In the genomic region with DNA sequence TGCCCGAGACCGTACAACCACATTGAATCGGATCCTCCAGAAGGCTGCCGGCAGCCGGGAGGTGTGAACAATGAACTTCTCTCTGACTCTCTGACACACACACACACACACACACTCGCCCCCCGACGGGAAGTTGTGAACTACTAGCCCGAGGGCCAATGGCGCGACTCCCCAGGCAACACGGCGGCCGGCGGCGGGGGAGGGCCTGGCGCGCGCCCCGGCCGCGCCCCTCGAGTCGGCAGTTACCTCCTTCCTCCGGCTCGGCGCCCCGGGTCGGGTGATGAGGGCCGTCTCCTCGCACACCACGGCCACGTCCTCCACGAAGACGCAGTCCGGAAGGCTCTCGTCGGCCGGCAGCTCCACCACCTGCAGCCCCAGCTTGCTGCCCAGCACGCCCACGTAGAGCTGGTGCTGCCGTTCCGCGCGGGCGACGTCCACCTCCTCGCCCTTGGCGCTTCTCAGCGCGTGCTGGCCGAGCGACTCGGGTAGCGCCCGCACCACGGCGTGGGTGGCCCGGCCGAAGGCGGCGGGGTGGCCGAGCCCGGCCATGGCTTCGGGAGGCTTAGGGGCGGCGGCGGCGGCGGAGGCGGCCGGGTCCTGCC, we compare ENCODE assay signal across 9 cellular contexts. TPM values are rescaled to one million over a fixed set of nuclear protein-coding genes. Genes with fewer than 3 reads are reported as not detected.
DNase-seq lines count a peak whose midpoint lies in the region; FAIRE-seq and TF ChIP-seq lines count a peak whose summit lies in the region.
"Had no signal": no experiment of that assay in that cellular context is flagged by ENCODE, and none has a peak within 500 bp of the region (broad histone marks: within the 10 kb centered on the region; RNA-seq: fewer than 3 reads in every experiment).

No MANE protein-coding gene starts in this region.

- FAIRE-seq in D721Med (lab: Jason Lieb, UNC) = no peak
- FAIRE-seq in keratinocyte (lab: Jason Lieb, UNC) = no peak
- FAIRE-seq: TTC549 had no signal

- H2AFZ ChIP-seq in keratinocyte (ENCODE audit: control insufficient read depth, low read length) = peak overlapping the region; percentile 97

- H3K27me3 ChIP-seq in HUES6 (ENCODE audit: control insufficient read depth, insufficient read depth, low read length) (peaks cover 31% of the 10 kb centered on the region), SJSA1 (replicated peaks) (no peaks in the 10 kb centered on the region), keratinocyte (ENCODE audit: control insufficient read depth, extremely low read depth, insufficient read depth, low read length) (no peaks in the 10 kb centered on the region)

- H3K27ac ChIP-seq in HUES6 (ENCODE audit: low read depth, low read length) = no peak overlapping the region
- H3K27ac ChIP-seq in SJSA1 = peak overlapping the region; percentile 81
- H3K27ac ChIP-seq in keratinocyte (ENCODE audit: control insufficient read depth, insufficient read depth, low read length) = no peak overlapping the region
- peak overlapping the region in 19 of 21 experiments; percentile 6 to 88 (median 64) for H3K27ac ChIP-seq in skin epidermis

- H3K79me2 ChIP-seq in keratinocyte (ENCODE audit: control insufficient read depth, insufficient read depth, low read length) = no peaks in the 10 kb centered on the region

- H3K9ac ChIP-seq in HUES6 (ENCODE audit: low read length) (peak overlapping the region; percentile 82), keratinocyte (ENCODE audit: control insufficient read depth, extremely low read depth, insufficient read depth, low read length) (peak overlapping the region; percentile 56)

- H3K36me3 ChIP-seq in HUES6 (ENCODE audit: control insufficient read depth, insufficient read depth, low read length) (no peaks in the 10 kb centered on the region), SJSA1 (peaks cover 35% of the 10 kb centered on the region), keratinocyte (ENCODE audit: control insufficient read depth in 2 of 2, extremely low read depth in 1 of 2, insufficient read depth in 2 of 2, low read length in 2 of 2) (no peaks in the 10 kb centered on the region)

- H3K4me3 ChIP-seq in HUES6 (ENCODE audit: low read depth, low read length) (peak overlapping the region; percentile 86), SJSA1 (peak overlapping the region; percentile 81), keratinocyte (ENCODE audit: control insufficient read depth in 2 of 3, extremely low read depth in 1 of 3, insufficient read depth in 2 of 3, low read depth in 1 of 3, low read length in 3 of 3) (peak overlapping the region; percentile 54 to 75 (median 72)), skin epidermis (peak overlapping the region; percentile 43 to 69 (median 58))

- H3K9me3 ChIP-seq in HUES6 (ENCODE audit: control insufficient read depth, insufficient read depth, low read depth, low read length) (no peaks in the 10 kb centered on the region), SJSA1 (replicated peaks) (no peaks in the 10 kb centered on the region; the same call in 1 of the 2 replicates), keratinocyte (ENCODE audit: control insufficient read depth, low read depth, low read length) (no peaks in the 10 kb centered on the region)

- H4K20me1 ChIP-seq in keratinocyte (ENCODE audit: control insufficient read depth, extremely low read depth, insufficient read depth, low read length) = no peaks in the 10 kb centered on the region

- no peaks in the 10 kb centered on the region for H3K9me1 ChIP-seq in keratinocyte (ENCODE audit: control insufficient read depth, extremely low read depth, insufficient read depth, low read length)

- TF ChIP-seq CTCF in D721Med (IDR thresholded peaks at IDR 0.05; ENCODE audit: insufficient read depth, missing control alignments) = no peak
- TF ChIP-seq CTCF in GM20000 (IDR thresholded peaks at IDR 0.05; ENCODE audit: extremely low read depth, missing control alignments) = no peak
- TF ChIP-seq CTCF in keratinocyte (optimal IDR thresholded peaks at IDR 0.05 in 1 of 3, IDR thresholded peaks at IDR 0.05 in 1 of 3, conservative IDR thresholded peaks at IDR 0.05 in 1 of 3; ENCODE audit: extremely low read depth in 1 of 3, insufficient read depth in 2 of 3, low read length in 3 of 3) = no peak

- H3K4me1 ChIP-seq in HUES6 (ENCODE audit: control insufficient read depth, insufficient read depth, low read length) (peaks cover 11% of the 10 kb centered on the region; the same call in 1 of the 2 replicates), SJSA1 (replicated peaks) (peaks cover 80% of the 10 kb centered on the region), keratinocyte (ENCODE audit: control insufficient read depth, extremely low read depth, insufficient read depth, low read length) (peaks cover 11% of the 10 kb centered on the region)

- peak overlapping the region; percentile 70 for H3K4me2 ChIP-seq in keratinocyte (ENCODE audit: control insufficient read depth, extremely low read depth, insufficient read depth, low read depth, low read length)

- dilution Hi-C loops in keratinocyte (cut with MboI; ENCODE audit: extremely low pct_ligation_motif_present, low sequenced_read_pairs) = no loop called here

- DNase-seq in D721Med (ENCODE audit: insufficient read length, low spot score) (peak; percentile 26), GM20000 (ENCODE audit: low spot score) (peak; percentile 72), SJSA1 (ENCODE audit: low read depth in 1 of 2, low spot score in 2 of 2) (peak; percentile 86 to 89), cerebellar cortex (ENCODE audit: low spot score) (peak; percentile 51), keratinocyte (ENCODE audit: low read depth, low spot score) (no peak), GM19240 (ENCODE audit: insufficient read length, low spot score) (no peak)

RNA-seq across cellular contexts. Expression of a gene that starts 0.4 kb away (rescaled TPM):
- 97.5 and 108 TPM in 2 replicates for total RNA-seq in SJSA1 (2014; rRNA removed; shearing (Covaris generic))
- 2.3 to 7.5 TPM (median 5.8 TPM) in 3 replicates for polyA plus RNA-seq in keratinocyte
- polyA plus RNA-seq in keratinocyte (2011; ENCODE audit: low read depth) = 0.96 TPM
- 3.8 and 7.6 TPM in 2 replicates for polyA plus RNA-seq in keratinocyte (2011; cell fraction: cytosol; rRNA removed)
- 2.5 and 2.9 TPM in 2 replicates for polyA plus RNA-seq in keratinocyte (2011; cell fraction: nucleus; rRNA removed)
- polyA plus RNA-seq in keratinocyte (2012; ENCODE audit: low replicate concordance) = 0.87 and 5.3 TPM in 2 replicates
- polyA minus RNA-seq in keratinocyte = 2.2 to 10.8 TPM (median 5.4 TPM) in 3 replicates
- polyA minus RNA-seq in keratinocyte (2011; cell fraction: cytosol; rRNA and poly(A)+ RNA removed) = 3.8 TPM
- polyA minus RNA-seq in keratinocyte (2011; cell fraction: nucleus; rRNA and poly(A)+ RNA removed) = 1.3 and 3.1 TPM in 2 replicates

Comparison
In these comparisons a context has a peak if more than half of its experiments do, and no peak if none do; other contexts are left out.
1. DNase-seq: peak in D721Med (single experiment), GM20000 (single experiment), SJSA1 (2 of 2) and cerebellar cortex (single experiment); none in keratinocyte (single experiment) and GM19240 (single experiment).
2. H3K27ac ChIP-seq: peak in SJSA1 (single experiment) and skin epidermis (19 of 21); none in HUES6 (single experiment) and keratinocyte (single experiment).
3. Peak in every context shown above with its lines, with median percentiles within 50 percentile points of each other: H3K4me3 ChIP-seq.